In genomic region chr1:210262167-210262896, GRCh38 we compare ENCODE assay signal across 11 cellular contexts. TPM values are rescaled to one million over a fixed set of nuclear protein-coding genes. Genes with fewer than 3 reads are reported as not detected.
DNase-seq lines count a peak whose midpoint lies in the region; FAIRE-seq and TF ChIP-seq lines count a peak whose summit lies in the region.
"Had no signal": no experiment of that assay in that cellular context is flagged by ENCODE, and none has a peak within 500 bp of the region (broad histone marks: within the 10 kb centered on the region; RNA-seq: fewer than 3 reads in every experiment).

No MANE protein-coding gene starts in this region.

- peak; percentile 46 for DNase-seq in NCI-H2171 treated with DMSO at 0.1 percent for 48 hours (lab: John Stamatoyannopoulos, UW)
- DNase-seq in NCI-H2171 (lab: John Stamatoyannopoulos, UW): no peak
- peak; percentile 73 for DNase-seq in epidermal melanocyte (ENCODE audit: insufficient read length, low spot score)
- no peak for DNase-seq in mesendoderm
- peak in 1 of 2 donors; percentile 36 for DNase-seq in uterus
- DNase-seq in G401 (ENCODE audit: low spot score): no peak
- DNase-seq in effector CD4-positive, alpha-beta T cell: no peak
- no peak for DNase-seq in frontal cortex (ENCODE audit: low spot score in 2 of 2)
- DNase-seq: 8988T; stimulated activated CD4-positive, alpha-beta T cell treated with anti-CD3 and anti-CD28 coated beads, Interleukin-12 subunit alpha, Interleukin-12 subunit beta, amount 100 ng/mL, for 4 hours had no signal

- H3K79me2 ChIP-seq in mesendoderm (ENCODE audit: control insufficient read depth, insufficient read depth, low read length): no peaks in the 10 kb centered on the region

- H3K4ac ChIP-seq in mesendoderm (ENCODE audit: low read depth, low read length): peak overlapping the region; percentile 17

- no peak overlapping the region for H3K4me3 ChIP-seq in mesendoderm (ENCODE audit: low read length)
- H3K4me3 ChIP-seq in uterus: no peak overlapping the region

- H3K4me2 ChIP-seq in mesendoderm (ENCODE audit: low read length): no peak overlapping the region

- H2AK5ac ChIP-seq in mesendoderm (ENCODE audit: low read length): no peak overlapping the region

- H4K8ac ChIP-seq in mesendoderm (ENCODE audit: low read depth, low read length): no peak overlapping the region

- H3K23ac ChIP-seq in mesendoderm (ENCODE audit: low read length): no peak overlapping the region

- no peak for TF ChIP-seq POLR2A in uterus (IDR thresholded peaks at IDR 0.05)

- no peak for TF ChIP-seq CTCF in uterus (IDR thresholded peaks at IDR 0.05)

- FAIRE-seq in frontal cortex (lab: Jason Lieb, UNC): no peak

- no peaks in the 10 kb centered on the region for H3K79me1 ChIP-seq in mesendoderm (ENCODE audit: low read length)

- no peak overlapping the region for H3K27ac ChIP-seq in mesendoderm (ENCODE audit: low read depth, low read length)
- peak overlapping the region; percentile 70 to 72 for H3K27ac ChIP-seq in uterus

- no peaks in the 10 kb centered on the region for H3K36me3 ChIP-seq in mesendoderm (ENCODE audit: control insufficient read depth, insufficient read depth, low read length)
- no peaks in the 10 kb centered on the region for H3K36me3 ChIP-seq in uterus

- H3K18ac ChIP-seq in mesendoderm (ENCODE audit: low read length): peak overlapping the region; percentile 31

- H3K56ac ChIP-seq in mesendoderm (ENCODE audit: low read length): no peak overlapping the region

- intact Hi-C loops in uterus (cut with DNase I; ENCODE audit: low total_unique reads): no loop called here

- no peak overlapping the region for H4K5ac ChIP-seq in mesendoderm (ENCODE audit: low read length)

- H3K27me3 ChIP-seq in mesendoderm (ENCODE audit: insufficient read depth, low read length, poor library complexity) (no peaks in the 10 kb centered on the region), uterus (no peaks in the 10 kb centered on the region)

- no peak overlapping the region for H2BK120ac ChIP-seq in mesendoderm (ENCODE audit: low read depth, low read length)

- no peak overlapping the region for H2BK15ac ChIP-seq in mesendoderm (replicated peaks; ENCODE audit: low read depth)

- in situ Hi-C loops in G401 (cut with HindIII; ENCODE audit: low sequenced_read_pairs): no loop called here

- H3K4me1 ChIP-seq in mesendoderm (ENCODE audit: control insufficient read depth, low read depth, low read length) (peaks cover 4% of the 10 kb centered on the region), uterus (peaks cover 0 to 19% of the 10 kb centered on the region in 2 donors)

- no peak overlapping the region for H3K9ac ChIP-seq in mesendoderm (ENCODE audit: low read length)

- no peak overlapping the region for H2BK5ac ChIP-seq in mesendoderm (ENCODE audit: low read length)

- WGBS in mesendoderm (ENCODE audit: extremely low coverage, insufficient coverage, low lambda C conversion rate): no CpG with 5 or more reads among the region's 8 CpGs

- H3K9me3 ChIP-seq in uterus: no peaks in the 10 kb centered on the region

RNA-seq across cellular contexts. Expression of gene SERTAD4, which starts 29.7 kb away (rescaled TPM):
- 24.6 TPM for polyA plus RNA-seq in mesendoderm (2013, experiment 1 of 2)
- polyA plus RNA-seq in mesendoderm (2013, experiment 2 of 2): 23.7 TPM
- 1 to 10 TPM; 6.4 to 8.8 (median 8.1) TPM for total RNA-seq in uterus
- 7.3 and 14.2 TPM in 2 replicates for total RNA-seq in G401 (2014; rRNA removed; shearing (Covaris generic))
- 13.5 TPM for total RNA-seq in frontal cortex
- total RNA-seq: left lobe of liver had no signal

Comparison
In these comparisons a context has a peak if more than half of its experiments do, and no peak if none do; other contexts are left out.
1. DNase-seq: peak in NCI-H2171 treated with DMSO at 0.1 percent for 48 hours (single experiment) and epidermal melanocyte (single experiment); none in NCI-H2171 (single experiment), mesendoderm (single experiment), G401 (single experiment), effector CD4-positive, alpha-beta T cell (single experiment) and frontal cortex (0 of 2).